27 cellular contexts compared by ENCODE assay signal in genomic region chr6:82701341-82701740, GRCh38.
DNase-seq lines count a peak whose midpoint lies in the region.
"Had no signal": no experiment of that assay in that cellular context is flagged by ENCODE, and none has a peak within 500 bp of the region (broad histone marks: within the 10 kb centered on the region; RNA-seq: fewer than 3 reads in every experiment).

No MANE protein-coding gene starts in this region.

- no peak overlapping the region for H3K23ac ChIP-seq in trophoblast cell (ENCODE audit: low read length)

- H2BK12ac ChIP-seq in trophoblast cell (ENCODE audit: low read length), result no peak overlapping the region

- H4K91ac ChIP-seq in trophoblast cell (ENCODE audit: low read depth, low read length), result no peak overlapping the region

- H3K4me2 ChIP-seq in trophoblast cell (ENCODE audit: low read length), result no peak overlapping the region
- H3K4me2 ChIP-seq: A549; BLaER1; BLaER1 treated with 17β-estradiol and CSF1 and Interleukin-3, amounts not matched to agents 10 nM and 100 nM had no signal

- no peaks in the 10 kb centered on the region for H3K79me2 ChIP-seq in trophoblast cell (ENCODE audit: control insufficient read depth, insufficient read depth, low read length, poor library complexity)

- no peaks in the 10 kb centered on the region for H3K79me1 ChIP-seq in trophoblast cell (ENCODE audit: low read length)

- peak; percentile 75 to 87 for DNase-seq in trophoblast cell
- DNase-seq in activated T-cell treated with anti-CD3 and anti-CD28 coated beads for 4 hours, result no peak
- DNase-seq: 8988T; ACHN; AML-193; BE2C; C1 segment of cervical spinal cord; Caco-2; Calu3; CD4-positive, alpha-beta memory T cell; CD4-positive, alpha-beta T cell; CD4-positive, CD25-positive, alpha-beta regulatory T cell; CD8-positive, alpha-beta memory T cell; CD8-positive, alpha-beta T cell; COR-L47; DMS 273 treated with DMSO at 0.1 percent for 48 hours; DMS153; DMS53; DMS79; DMS79 treated with DMSO at 0.1 percent for 48 hours; DND-41; EL had no signal

- no peak overlapping the region for H3K4me3 ChIP-seq in trophoblast cell (ENCODE audit: low read depth, low read length)
- H3K4me3 ChIP-seq: A549; BLaER1; BLaER1 treated with 17β-estradiol and CSF1 and Interleukin-3, amounts not matched to agents 10 nM and 100 nM had no signal

- no peak overlapping the region for H3K14ac ChIP-seq in trophoblast cell (ENCODE audit: low read length)

- no peak overlapping the region for H3K18ac ChIP-seq in trophoblast cell (ENCODE audit: low read length)

- WGBS in trophoblast cell (ENCODE audit: extremely low coverage, insufficient coverage, insufficient read length), result no CpG with 5 or more reads among the region's 3 CpGs

- H3K36me3 ChIP-seq in trophoblast cell (ENCODE audit: control insufficient read depth in 1 of 2, insufficient read depth in 2 of 2, low read length in 2 of 2), result no peaks in the 10 kb centered on the region
- H3K36me3 ChIP-seq: BE2C; BLaER1; BLaER1 treated with 17β-estradiol and CSF1 and Interleukin-3, amounts not matched to agents 10 nM and 100 nM had no signal

- H2BK120ac ChIP-seq in trophoblast cell (ENCODE audit: insufficient read depth, low read length, poor library complexity), result no peak overlapping the region

- no peak overlapping the region for H4K12ac ChIP-seq in trophoblast cell (ENCODE audit: low read depth, low read length)

- no peak overlapping the region for H2AK5ac ChIP-seq in trophoblast cell (ENCODE audit: low read length)

- H3K9ac ChIP-seq in trophoblast cell (ENCODE audit: low read length), result no peak overlapping the region
- H3K9ac ChIP-seq: BLaER1; BLaER1 treated with 17β-estradiol and CSF1 and Interleukin-3, amounts not matched to agents 10 nM and 100 nM had no signal

- H3K27me3 ChIP-seq in trophoblast cell (ENCODE audit: insufficient read depth, low read length), result no peaks in the 10 kb centered on the region
- H3K27me3 ChIP-seq: BE2C; BLaER1; BLaER1 treated with 17β-estradiol and CSF1 and Interleukin-3, amounts not matched to agents 10 nM and 100 nM had no signal

- no peaks in the 10 kb centered on the region for H3K4me1 ChIP-seq in trophoblast cell (ENCODE audit: control insufficient read depth in 1 of 2, insufficient read depth in 2 of 2, low read length in 2 of 2)
- H3K4me1 ChIP-seq: A549, BE2C, BLaER1, Caco-2 had no signal

- H4K8ac ChIP-seq in trophoblast cell (ENCODE audit: low read depth, low read length), result no peak overlapping the region

- H3K9me3 ChIP-seq in trophoblast cell (ENCODE audit: insufficient read depth, low read depth, low read length), result peaks cover 3% of the 10 kb centered on the region
- H3K9me3 ChIP-seq: A549, BE2C, Caco-2 had no signal

- no peak overlapping the region for H3K4ac ChIP-seq in trophoblast cell (ENCODE audit: low read depth, low read length)

- no peak overlapping the region for H3K27ac ChIP-seq in trophoblast cell (ENCODE audit: low read depth, low read length)
- H3K27ac ChIP-seq: 22Rv1; A549; BLaER1; BLaER1 treated with 17β-estradiol and CSF1 and Interleukin-3, amounts not matched to agents 10 nM and 100 nM; C4-2B had no signal

- H2AFZ ChIP-seq in trophoblast cell (ENCODE audit: insufficient read depth, low read length, poor library complexity), result no peak overlapping the region

- no peak overlapping the region for H2BK5ac ChIP-seq in trophoblast cell (ENCODE audit: low read depth, low read length, poor library complexity)
